2 cellular contexts compared by ENCODE assay signal in genomic region chr9:84671651-84672467, GRCh38.
TF ChIP-seq lines count a peak whose summit lies in the region.

No MANE protein-coding gene starts in this region.

TF ChIP-seq in SK-N-SH, 30 proteins besides CTCF, POLR2A, EP300 and RAD21 (continued from another document):
- TF ChIP-seq, protein P1, sequence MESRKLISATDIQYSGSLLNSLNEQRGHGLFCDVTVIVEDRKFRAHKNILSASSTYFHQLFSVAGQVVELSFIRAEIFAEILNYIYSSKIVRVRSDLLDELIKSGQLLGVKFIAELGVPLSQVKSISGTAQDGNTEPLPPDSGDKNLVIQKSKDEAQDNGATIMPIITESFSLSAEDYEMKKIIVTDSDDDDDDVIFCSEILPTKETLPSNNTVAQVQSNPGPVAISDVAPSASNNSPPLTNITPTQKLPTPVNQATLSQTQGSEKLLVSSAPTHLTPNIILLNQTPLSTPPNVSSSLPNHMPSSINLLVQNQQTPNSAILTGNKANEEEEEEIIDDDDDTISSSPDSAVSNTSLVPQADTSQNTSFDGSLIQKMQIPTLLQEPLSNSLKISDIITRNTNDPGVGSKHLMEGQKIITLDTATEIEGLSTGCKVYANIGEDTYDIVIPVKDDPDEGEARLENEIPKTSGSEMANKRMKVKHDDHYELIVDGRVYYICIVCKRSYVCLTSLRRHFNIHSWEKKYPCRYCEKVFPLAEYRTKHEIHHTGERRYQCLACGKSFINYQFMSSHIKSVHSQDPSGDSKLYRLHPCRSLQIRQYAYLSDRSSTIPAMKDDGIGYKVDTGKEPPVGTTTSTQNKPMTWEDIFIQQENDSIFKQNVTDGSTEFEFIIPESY (IDR thresholded peaks at IDR 0.05; ENCODE audit: borderline replicate concordance, low read depth), result no peak
- TF ChIP-seq, protein P2, sequence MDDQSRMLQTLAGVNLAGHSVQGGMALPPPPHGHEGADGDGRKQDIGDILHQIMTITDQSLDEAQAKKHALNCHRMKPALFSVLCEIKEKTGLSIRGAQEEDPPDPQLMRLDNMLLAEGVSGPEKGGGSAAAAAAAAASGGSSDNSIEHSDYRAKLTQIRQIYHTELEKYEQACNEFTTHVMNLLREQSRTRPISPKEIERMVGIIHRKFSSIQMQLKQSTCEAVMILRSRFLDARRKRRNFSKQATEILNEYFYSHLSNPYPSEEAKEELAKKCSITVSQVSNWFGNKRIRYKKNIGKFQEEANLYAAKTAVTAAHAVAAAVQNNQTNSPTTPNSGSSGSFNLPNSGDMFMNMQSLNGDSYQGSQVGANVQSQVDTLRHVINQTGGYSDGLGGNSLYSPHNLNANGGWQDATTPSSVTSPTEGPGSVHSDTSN (IDR thresholded peaks at IDR 0.05), result no peak
- TF ChIP-seq CHD2 (IDR thresholded peaks at IDR 0.05; ENCODE audit: low read length, partially characterized antibody), result no peak
- TF ChIP-seq, protein P3, sequence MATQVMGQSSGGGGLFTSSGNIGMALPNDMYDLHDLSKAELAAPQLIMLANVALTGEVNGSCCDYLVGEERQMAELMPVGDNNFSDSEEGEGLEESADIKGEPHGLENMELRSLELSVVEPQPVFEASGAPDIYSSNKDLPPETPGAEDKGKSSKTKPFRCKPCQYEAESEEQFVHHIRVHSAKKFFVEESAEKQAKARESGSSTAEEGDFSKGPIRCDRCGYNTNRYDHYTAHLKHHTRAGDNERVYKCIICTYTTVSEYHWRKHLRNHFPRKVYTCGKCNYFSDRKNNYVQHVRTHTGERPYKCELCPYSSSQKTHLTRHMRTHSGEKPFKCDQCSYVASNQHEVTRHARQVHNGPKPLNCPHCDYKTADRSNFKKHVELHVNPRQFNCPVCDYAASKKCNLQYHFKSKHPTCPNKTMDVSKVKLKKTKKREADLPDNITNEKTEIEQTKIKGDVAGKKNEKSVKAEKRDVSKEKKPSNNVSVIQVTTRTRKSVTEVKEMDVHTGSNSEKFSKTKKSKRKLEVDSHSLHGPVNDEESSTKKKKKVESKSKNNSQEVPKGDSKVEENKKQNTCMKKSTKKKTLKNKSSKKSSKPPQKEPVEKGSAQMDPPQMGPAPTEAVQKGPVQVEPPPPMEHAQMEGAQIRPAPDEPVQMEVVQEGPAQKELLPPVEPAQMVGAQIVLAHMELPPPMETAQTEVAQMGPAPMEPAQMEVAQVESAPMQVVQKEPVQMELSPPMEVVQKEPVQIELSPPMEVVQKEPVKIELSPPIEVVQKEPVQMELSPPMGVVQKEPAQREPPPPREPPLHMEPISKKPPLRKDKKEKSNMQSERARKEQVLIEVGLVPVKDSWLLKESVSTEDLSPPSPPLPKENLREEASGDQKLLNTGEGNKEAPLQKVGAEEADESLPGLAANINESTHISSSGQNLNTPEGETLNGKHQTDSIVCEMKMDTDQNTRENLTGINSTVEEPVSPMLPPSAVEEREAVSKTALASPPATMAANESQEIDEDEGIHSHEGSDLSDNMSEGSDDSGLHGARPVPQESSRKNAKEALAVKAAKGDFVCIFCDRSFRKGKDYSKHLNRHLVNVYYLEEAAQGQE (IDR thresholded peaks at IDR 0.05; ENCODE audit: low read depth, low read length), result no peak
- TF ChIP-seq, protein P4, sequence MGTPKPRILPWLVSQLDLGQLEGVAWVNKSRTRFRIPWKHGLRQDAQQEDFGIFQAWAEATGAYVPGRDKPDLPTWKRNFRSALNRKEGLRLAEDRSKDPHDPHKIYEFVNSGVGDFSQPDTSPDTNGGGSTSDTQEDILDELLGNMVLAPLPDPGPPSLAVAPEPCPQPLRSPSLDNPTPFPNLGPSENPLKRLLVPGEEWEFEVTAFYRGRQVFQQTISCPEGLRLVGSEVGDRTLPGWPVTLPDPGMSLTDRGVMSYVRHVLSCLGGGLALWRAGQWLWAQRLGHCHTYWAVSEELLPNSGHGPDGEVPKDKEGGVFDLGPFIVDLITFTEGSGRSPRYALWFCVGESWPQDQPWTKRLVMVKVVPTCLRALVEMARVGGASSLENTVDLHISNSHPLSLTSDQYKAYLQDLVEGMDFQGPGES (IDR thresholded peaks at IDR 0.05; ENCODE audit: low read depth, low read length), result no peak
- no peak for TF ChIP-seq FOXM1 (IDR thresholded peaks at IDR 0.05; ENCODE audit: low read depth)
- no peak for TF ChIP-seq FOXJ3 (CRISPR knock-in tag; IDR thresholded peaks at IDR 0.05)
- TF ChIP-seq MEF2A (IDR thresholded peaks at IDR 0.05; ENCODE audit: borderline replicate concordance, low read depth), result no peak
- no peak for TF ChIP-seq FOSL2 (IDR thresholded peaks at IDR 0.05; ENCODE audit: borderline replicate concordance, low read depth)
- no peak for TF ChIP-seq SMC3 (IDR thresholded peaks at IDR 0.05; ENCODE audit: low read depth, low read length)
- no peak for TF ChIP-seq RXRA (IDR thresholded peaks at IDR 0.05; ENCODE audit: borderline replicate concordance, low read depth)
- TF ChIP-seq POLR2AphosphoS5 (IDR thresholded peaks at IDR 0.05; ENCODE audit: low read depth, low read length), result no peak
- no peak for TF ChIP-seq EZH2phosphoT487 (IDR thresholded peaks at IDR 0.05; ENCODE audit: borderline replicate concordance, low read depth)
- no peak for TF ChIP-seq ELF1 (IDR thresholded peaks at IDR 0.05)

TF ChIP-seq in SK-N-SH treated with all-trans-retinoic acid at 6 μM for 48 hours, 23 proteins besides CTCF, POLR2A, EP300 and RAD21 (continued from another document):
- TF ChIP-seq BACH2 (CRISPR knock-in tag; IDR thresholded peaks at IDR 0.05; ENCODE audit: borderline replicate concordance) (no peak), RARB (CRISPR knock-in tag; IDR thresholded peaks at IDR 0.05) (no peak), POU6F1 (CRISPR knock-in tag; IDR thresholded peaks at IDR 0.05; ENCODE audit: borderline replicate concordance, low read depth) (no peak), ZNF565 (CRISPR knock-in tag; conservative IDR thresholded peaks at IDR 0.05; ENCODE audit: low read depth) (no peak), ESRRG (CRISPR knock-in tag; IDR thresholded peaks at IDR 0.05) (no peak), CSRNP3 (CRISPR knock-in tag; IDR thresholded peaks at IDR 0.05) (no peak), ZC3H10 (CRISPR knock-in tag; IDR thresholded peaks at IDR 0.05) (no peak)
- TF ChIP-seq, protein P5, sequence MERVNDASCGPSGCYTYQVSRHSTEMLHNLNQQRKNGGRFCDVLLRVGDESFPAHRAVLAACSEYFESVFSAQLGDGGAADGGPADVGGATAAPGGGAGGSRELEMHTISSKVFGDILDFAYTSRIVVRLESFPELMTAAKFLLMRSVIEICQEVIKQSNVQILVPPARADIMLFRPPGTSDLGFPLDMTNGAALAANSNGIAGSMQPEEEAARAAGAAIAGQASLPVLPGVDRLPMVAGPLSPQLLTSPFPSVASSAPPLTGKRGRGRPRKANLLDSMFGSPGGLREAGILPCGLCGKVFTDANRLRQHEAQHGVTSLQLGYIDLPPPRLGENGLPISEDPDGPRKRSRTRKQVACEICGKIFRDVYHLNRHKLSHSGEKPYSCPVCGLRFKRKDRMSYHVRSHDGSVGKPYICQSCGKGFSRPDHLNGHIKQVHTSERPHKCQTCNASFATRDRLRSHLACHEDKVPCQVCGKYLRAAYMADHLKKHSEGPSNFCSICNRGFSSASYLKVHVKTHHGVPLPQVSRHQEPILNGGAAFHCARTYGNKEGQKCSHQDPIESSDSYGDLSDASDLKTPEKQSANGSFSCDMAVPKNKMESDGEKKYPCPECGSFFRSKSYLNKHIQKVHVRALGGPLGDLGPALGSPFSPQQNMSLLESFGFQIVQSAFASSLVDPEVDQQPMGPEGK (CRISPR knock-in tag; IDR thresholded peaks at IDR 0.05; ENCODE audit: borderline replicate concordance), result no peak
